18 cellular contexts compared by ENCODE assay signal in genomic region chr2:102310964-102311640, GRCh38. TPM values are rescaled to one million over a fixed set of nuclear protein-coding genes. Genes with fewer than 3 reads are reported as not detected.
A peak's percentile ranks its signal among the peaks of the same experiment; 100 is the strongest.
DNase-seq lines count a peak whose midpoint lies in the region; ATAC-seq and TF ChIP-seq lines count a peak whose summit lies in the region.
"Had no signal": no experiment of that assay in that cellular context is flagged by ENCODE, and none has a peak within 500 bp of the region (broad histone marks: within the 10 kb centered on the region; RNA-seq: fewer than 3 reads in every experiment).

TSS of gene IL1RL1 (plus strand) at chr2:102311563. CDS start at chr2:102338265, 26,702 bp downstream.

- peak within 1 kb of the TSS; percentile 8 for H3K9ac ChIP-seq in mesendoderm (ENCODE audit: low read length)
- H3K9ac ChIP-seq: parathyroid adenoma had no signal

- H3K4me3 ChIP-seq in mesendoderm (ENCODE audit: low read length) (no peak within 1 kb of the TSS), upper lobe of right lung (no peak within 1 kb of the TSS), lower leg skin (ENCODE audit: low read depth, poor library complexity, severe bottlenecking) (no peak within 1 kb of the TSS)
- H3K4me3 ChIP-seq: esophagus squamous epithelium, skin epidermis had no signal

- ATAC-seq in activated CD8-positive, alpha-beta T cell treated with anti-CD3 and anti-CD28 coated beads for 36 hours: peak; percentile 37
- ATAC-seq in activated CD8-positive, alpha-beta T cell treated with anti-CD3 and anti-CD28 coated beads, Interleukin-2, amount 10 ng/mL, durations not matched to agents 7 days and 5 days: no peak
- peak; percentile 73 for ATAC-seq in upper lobe of right lung
- no peak for ATAC-seq in GM21528 (IDR thresholded peaks at IDR 0.05; ENCODE audit: low FRiP score, unreplicated experiment)
- ATAC-seq: heart right ventricle, T-helper 17 cell had no signal

- no peak within 1 kb of the TSS for H4K8ac ChIP-seq in mesendoderm (ENCODE audit: low read depth, low read length)

- H3K56ac ChIP-seq in mesendoderm (ENCODE audit: low read length): no peak within 1 kb of the TSS

- no TSS peak for BruUV-seq in Calu3 (replicated peaks; lab: Mats Ljungman, UMichigan)

- H3K79me1 ChIP-seq in mesendoderm (ENCODE audit: low read length): no peaks in the 10 kb centered on the region

- no peak within 1 kb of the TSS for H3K18ac ChIP-seq in mesendoderm (ENCODE audit: low read length)

- no peak for DNase-seq in activated CD8-positive, alpha-beta T cell treated with anti-CD3 and anti-CD28 coated beads for 36 hours
- no peak for DNase-seq in activated CD8-positive, alpha-beta T cell treated with anti-CD3 and anti-CD28 coated beads, Interleukin-2, amount 10 ng/mL, durations not matched to agents 7 days and 5 days
- DNase-seq in amniotic epithelial cell (ENCODE audit: low read depth) (peak; percentile 52), mesendoderm (peak; percentile 50), upper lobe of right lung (no peak), Calu3 (no peak), lower leg skin (ENCODE audit: low spot score in 2 of 2) (no peak)
- DNase-seq: activated CD4-positive, CD25-positive, alpha-beta regulatory T cell treated with anti-CD3 and anti-CD28 coated beads, Interleukin-2, amount 50 U/mL, for 72 hours; esophagus squamous epithelium; heart right ventricle; NCI-H1092 treated with DMSO at 0.1 percent for 48 hours; NCI-H2171; NCI-H774; T-helper 17 cell had no signal

- POLR2A ChIA-PET in activated CD8-positive, alpha-beta T cell treated with anti-CD3 and anti-CD28 coated beads for 36 hours (lab: Charles Lee): no interaction called here
- POLR2A ChIA-PET in activated CD8-positive, alpha-beta T cell treated with anti-CD3 and anti-CD28 coated beads, Interleukin-2, amount 10 ng/mL, durations not matched to agents 7 days and 5 days (lab: Charles Lee): no interaction called here

- no peak within 1 kb of the TSS for H2BK120ac ChIP-seq in mesendoderm (ENCODE audit: low read depth, low read length)

- peaks cover 2% of the 10 kb centered on the region for H3K4me1 ChIP-seq in mesendoderm (ENCODE audit: control insufficient read depth, low read depth, low read length)
- H3K4me1 ChIP-seq in upper lobe of right lung: no peaks in the 10 kb centered on the region
- H3K4me1 ChIP-seq: esophagus squamous epithelium, heart right ventricle, parathyroid adenoma had no signal

- H3K4me3 Mint-ChIP-seq in activated CD8-positive, alpha-beta T cell treated with anti-CD3 and anti-CD28 coated beads for 36 hours: no peak within 1 kb of the TSS
- H3K4me3 Mint-ChIP-seq in activated CD8-positive, alpha-beta T cell treated with anti-CD3 and anti-CD28 coated beads, Interleukin-2, amount 10 ng/mL, durations not matched to agents 7 days and 5 days: no peak within 1 kb of the TSS
- H3K4me3 Mint-ChIP-seq in Calu3 (ENCODE audit: low read depth, unreplicated experiment): no peak within 1 kb of the TSS
- H3K4me3 Mint-ChIP-seq: T-helper 17 cell had no signal

- H3K23ac ChIP-seq in mesendoderm (ENCODE audit: low read length): no peak within 1 kb of the TSS

- H3K9me3 ChIP-seq in upper lobe of right lung: no peaks in the 10 kb centered on the region
- H3K9me3 ChIP-seq: esophagus squamous epithelium, heart right ventricle had no signal

- no peak for TF ChIP-seq POLR2A in lower leg skin (IDR thresholded peaks at IDR 0.05)

- H3K4ac ChIP-seq in mesendoderm (ENCODE audit: low read depth, low read length): no peak within 1 kb of the TSS

- no peak within 1 kb of the TSS for H2BK15ac ChIP-seq in mesendoderm (replicated peaks; ENCODE audit: low read depth)

- H2BK5ac ChIP-seq in mesendoderm (ENCODE audit: low read length): peak within 1 kb of the TSS; percentile 35

- no CpG with 5 or more reads among the region's 5 CpGs for WGBS in mesendoderm (ENCODE audit: extremely low coverage, insufficient coverage, low lambda C conversion rate)
- WGBS in lower leg skin, 2 donors: 74 to 77% methylated on average over 5 of the region's 5 CpGs

- H3K36me3 ChIP-seq in mesendoderm (ENCODE audit: control insufficient read depth, insufficient read depth, low read length) (no peaks in the 10 kb centered on the region), upper lobe of right lung (no peaks in the 10 kb centered on the region)
- H3K36me3 ChIP-seq: esophagus squamous epithelium, heart right ventricle had no signal

- H3K9me3 Mint-ChIP-seq in activated CD8-positive, alpha-beta T cell treated with anti-CD3 and anti-CD28 coated beads for 36 hours: no peaks in the 10 kb centered on the region
- no peaks in the 10 kb centered on the region for H3K9me3 Mint-ChIP-seq in activated CD8-positive, alpha-beta T cell treated with anti-CD3 and anti-CD28 coated beads, Interleukin-2, amount 10 ng/mL, durations not matched to agents 7 days and 5 days (ENCODE audit: insufficient read depth)
- no peaks in the 10 kb centered on the region for H3K9me3 Mint-ChIP-seq in Calu3 (ENCODE audit: low read depth, unreplicated experiment)

- H3K27ac Mint-ChIP-seq in activated CD8-positive, alpha-beta T cell treated with anti-CD3 and anti-CD28 coated beads for 36 hours: no peak within 1 kb of the TSS
- H3K27ac Mint-ChIP-seq in activated CD8-positive, alpha-beta T cell treated with anti-CD3 and anti-CD28 coated beads, Interleukin-2, amount 10 ng/mL, durations not matched to agents 7 days and 5 days: no peak within 1 kb of the TSS
- H3K27ac Mint-ChIP-seq in Calu3 (ENCODE audit: unreplicated experiment): no peak within 1 kb of the TSS
- H3K27ac Mint-ChIP-seq: T-helper 17 cell had no signal

- H3K36me3 Mint-ChIP-seq in activated CD8-positive, alpha-beta T cell treated with anti-CD3 and anti-CD28 coated beads for 36 hours (ENCODE audit: low read depth): no peaks in the 10 kb centered on the region
- H3K36me3 Mint-ChIP-seq in activated CD8-positive, alpha-beta T cell treated with anti-CD3 and anti-CD28 coated beads, Interleukin-2, amount 10 ng/mL, durations not matched to agents 7 days and 5 days (ENCODE audit: low read depth): peaks cover 3% of the 10 kb centered on the region
- H3K36me3 Mint-ChIP-seq in Calu3 (ENCODE audit: insufficient read depth, unreplicated experiment): peaks cover 3% of the 10 kb centered on the region

- H3K27ac ChIP-seq in mesendoderm (ENCODE audit: low read depth, low read length): no peak within 1 kb of the TSS
- H3K27ac ChIP-seq in upper lobe of right lung: no peak within 1 kb of the TSS
- H3K27ac ChIP-seq: C4-2B, esophagus squamous epithelium, parathyroid adenoma had no signal

- peaks cover 2% of the 10 kb centered on the region for H3K27me3 Mint-ChIP-seq in activated CD8-positive, alpha-beta T cell treated with anti-CD3 and anti-CD28 coated beads for 36 hours
- H3K27me3 Mint-ChIP-seq in activated CD8-positive, alpha-beta T cell treated with anti-CD3 and anti-CD28 coated beads, Interleukin-2, amount 10 ng/mL, durations not matched to agents 7 days and 5 days (ENCODE audit: low read depth): no peaks in the 10 kb centered on the region
- H3K27me3 Mint-ChIP-seq in Calu3 (ENCODE audit: unreplicated experiment): peaks cover 19% of the 10 kb centered on the region

- H3K4me1 Mint-ChIP-seq in activated CD8-positive, alpha-beta T cell treated with anti-CD3 and anti-CD28 coated beads for 36 hours (ENCODE audit: low read depth): peaks cover 8% of the 10 kb centered on the region
- H3K4me1 Mint-ChIP-seq in activated CD8-positive, alpha-beta T cell treated with anti-CD3 and anti-CD28 coated beads, Interleukin-2, amount 10 ng/mL, durations not matched to agents 7 days and 5 days (ENCODE audit: low read depth): peaks cover 21% of the 10 kb centered on the region
- no peaks in the 10 kb centered on the region for H3K4me1 Mint-ChIP-seq in Calu3 (ENCODE audit: low read depth, unreplicated experiment)

- no peaks in the 10 kb centered on the region for H3K79me2 ChIP-seq in mesendoderm (ENCODE audit: control insufficient read depth, insufficient read depth, low read length)
- H3K79me2 ChIP-seq: parathyroid adenoma had no signal

- no peak within 1 kb of the TSS for H2AK5ac ChIP-seq in mesendoderm (ENCODE audit: low read length)

- H4K5ac ChIP-seq in mesendoderm (ENCODE audit: low read length): no peak within 1 kb of the TSS

- TF ChIP-seq CTCF in activated CD8-positive, alpha-beta T cell treated with anti-CD3 and anti-CD28 coated beads for 36 hours (IDR thresholded peaks at IDR 0.05): no peak
- TF ChIP-seq CTCF in upper lobe of right lung (IDR thresholded peaks at IDR 0.05) (no peak), Calu3 (IDR thresholded peaks at IDR 0.05; ENCODE audit: unreplicated experiment) (no peak), lower leg skin (IDR thresholded peaks at IDR 0.05) (no peak)

- no peak within 1 kb of the TSS for H3K4me2 ChIP-seq in mesendoderm (ENCODE audit: low read length)

- H3K27me3 ChIP-seq in mesendoderm (ENCODE audit: insufficient read depth, low read length, poor library complexity) (no peaks in the 10 kb centered on the region), upper lobe of right lung (peaks cover 4% of the 10 kb centered on the region)

- CTCF ChIA-PET in activated CD8-positive, alpha-beta T cell treated with anti-CD3 and anti-CD28 coated beads for 36 hours (lab: Charles Lee): interaction anchor here (2.1 kb wide), 1 partner anchor 9 kb away, joined by 12 read pairs; no protein-coding TSS in a partner anchor
- CTCF ChIA-PET in activated CD8-positive, alpha-beta T cell treated with anti-CD3 and anti-CD28 coated beads, Interleukin-2, amount 10 ng/mL, durations not matched to agents 7 days and 5 days (lab: Charles Lee): interaction anchor here (0.6 to 2.5 kb wide), 2 partner anchors 71 to 132 kb away, joined by 3 to 11 read pairs; no protein-coding TSS in a partner anchor
- CTCF ChIA-PET in Calu3 (lab: Charles Lee): no interaction called here

- intact Hi-C loops in activated CD8-positive, alpha-beta T cell treated with anti-CD3 and anti-CD28 coated beads for 36 hours (cut with micrococcal nuclease): no loop called here
- intact Hi-C loops in upper lobe of right lung (cut with DNase I) (no loop called here), Calu3 (cut with micrococcal nuclease; ENCODE audit: unreplicated experiment) (no loop called here), lower leg skin (cut with DNase I; ENCODE audit: low total_unique reads) (no loop called here)

RNA-seq across cellular contexts. Expression of gene IL1RL1, which starts in this region (rescaled TPM):
- under 1 TPM; 0.09 to 0.20 TPM for total RNA-seq in activated CD8-positive, alpha-beta T cell treated with anti-CD3 and anti-CD28 coated beads for 36 hours
- under 1 TPM; 0.13 to 0.21 TPM for total RNA-seq in activated CD8-positive, alpha-beta T cell treated with anti-CD3 and anti-CD28 coated beads, Interleukin-2, amount 10 ng/mL, durations not matched to agents 7 days and 5 days
- 0.06 TPM for polyA plus RNA-seq in mesendoderm (2013, experiment 1 of 2)
- 0.03 TPM for polyA plus RNA-seq in mesendoderm (2013, experiment 2 of 2)
- total RNA-seq in upper lobe of right lung (46.5 TPM), Calu3 (2022) (0.22 TPM in 1 of 2 replicates, not detected in the other), lower leg skin (1 to 10 TPM in 3 of 4 donors, under 1 TPM in 1; 0.88 to 5.8 (median 1.9) TPM)

Comparison
In these comparisons a context has a peak if more than half of its experiments do, and no peak if none do; other contexts are left out.
1. Peak in ATAC-seq in activated CD8-positive, alpha-beta T cell treated with anti-CD3 and anti-CD28 coated beads for 36 hours; RNA of the gene not detected or under 1 TPM.
2. DNase-seq: peak in amniotic epithelial cell (single experiment) and mesendoderm (single experiment); none in activated CD8-positive, alpha-beta T cell treated with anti-CD3 and anti-CD28 coated beads for 36 hours (single experiment), activated CD8-positive, alpha-beta T cell treated with anti-CD3 and anti-CD28 coated beads, Interleukin-2, amount 10 ng/mL, durations not matched to agents 7 days and 5 days (single experiment), upper lobe of right lung (single experiment), Calu3 (single experiment) and lower leg skin (0 of 2).